Comparison of ENCODE assay signal across 8 cellular contexts in the genomic region with DNA sequence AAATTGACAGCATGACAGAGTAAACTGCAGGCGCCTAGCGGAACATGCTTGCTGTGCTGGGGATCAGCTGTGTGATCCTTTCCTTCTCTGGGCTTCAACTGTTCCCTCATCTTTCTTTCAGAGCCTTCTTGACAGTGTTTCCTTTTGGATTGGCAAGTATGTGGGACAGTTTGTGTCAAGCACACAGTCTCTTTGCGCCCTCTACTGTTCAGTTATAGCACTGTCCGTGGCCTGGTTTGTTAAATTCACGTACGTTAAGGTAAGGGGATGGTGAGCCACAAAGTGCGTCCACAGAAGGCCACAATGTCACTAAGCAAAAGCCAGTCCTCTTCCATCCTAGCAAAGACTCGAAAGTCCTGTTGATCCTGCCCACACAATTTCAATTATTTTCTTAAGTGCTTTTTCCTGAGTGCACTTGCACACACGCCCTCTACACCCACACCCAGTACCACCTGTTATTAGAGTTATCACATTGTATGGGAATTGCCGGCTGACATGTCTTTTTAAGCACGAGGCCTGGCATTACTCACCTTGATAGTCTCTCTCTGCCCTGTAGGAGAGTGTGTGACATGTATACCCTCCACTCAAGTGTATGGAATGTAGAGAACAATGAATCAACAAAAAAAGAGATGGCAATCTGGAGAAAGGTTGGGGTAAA. TPM values are rescaled to one million over a fixed set of nuclear protein-coding genes. Genes with fewer than 3 reads are reported as not detected.
DNase-seq lines count a peak whose midpoint lies in the region; ATAC-seq and TF ChIP-seq lines count a peak whose summit lies in the region.

No MANE protein-coding gene starts in this region.

- intact Hi-C loops in Calu3 (cut with micrococcal nuclease; ENCODE audit: unreplicated experiment), result no loop called here
- intact Hi-C loops in activated CD4-positive, alpha-beta T cell treated with anti-CD3 and anti-CD28 coated beads, Interleukin-2, amount 10 ng/mL, durations not matched to agents 24 days and 14 days (cut with micrococcal nuclease), result loop anchor here (1.0 to 5.0 kb wide), 3 partner anchors 80 to 276 kb away; no protein-coding TSS in a partner anchor

- no peak overlapping the region for H3K4me3 ChIP-seq in foreskin fibroblast (ENCODE audit: low read depth in 1 of 2, low read length in 2 of 2)

- BruUV-seq in Calu3 (replicated peaks; lab: Mats Ljungman, UMichigan), result no TSS peak

- H3K27ac Mint-ChIP-seq in Calu3 (ENCODE audit: unreplicated experiment), result no peak overlapping the region
- no peak overlapping the region for H3K27ac Mint-ChIP-seq in activated CD4-positive, alpha-beta T cell treated with anti-CD3 and anti-CD28 coated beads, Interleukin-2, amount 10 ng/mL, durations not matched to agents 24 days and 14 days
- H3K27ac Mint-ChIP-seq in immature natural killer cell, result no peak overlapping the region

- ATAC-seq in GM18909 (IDR thresholded peaks at IDR 0.05; ENCODE audit: poor library complexity, unreplicated experiment), result peak; percentile 86
- ATAC-seq in HG03139 (IDR thresholded peaks at IDR 0.05; ENCODE audit: unreplicated experiment), result peak; percentile 85

- DNase-seq in Calu3, result peak; percentile 59
- peak; percentile 62 for DNase-seq in NCI-H2171 (lab: John Stamatoyannopoulos, UW)
- DNase-seq in activated CD4-positive, alpha-beta T cell treated with anti-CD3 and anti-CD28 coated beads, Interleukin-2, amount 10 ng/mL, durations not matched to agents 24 days and 14 days, result peak; percentile 85
- DNase-seq in foreskin fibroblast, result peak; percentile 43 to 79
- DNase-seq in nucleus accumbens (lab: John Stamatoyannopoulos, UW), result peak in 43 of 56 donors; percentile 3 to 80 (median 31)
- no peak for DNase-seq in immature natural killer cell

- TF ChIP-seq CTCF in Calu3 (IDR thresholded peaks at IDR 0.05; ENCODE audit: unreplicated experiment) (peak; percentile 71), foreskin fibroblast (IDR thresholded peaks at IDR 0.05; ENCODE audit: low read depth, low read length) (peak; percentile 97)

- no peaks in the 10 kb centered on the region for H3K9me3 Mint-ChIP-seq in Calu3 (ENCODE audit: low read depth, unreplicated experiment)
- no peaks in the 10 kb centered on the region for H3K9me3 Mint-ChIP-seq in activated CD4-positive, alpha-beta T cell treated with anti-CD3 and anti-CD28 coated beads, Interleukin-2, amount 10 ng/mL, durations not matched to agents 24 days and 14 days
- H3K9me3 Mint-ChIP-seq in immature natural killer cell, result no peaks in the 10 kb centered on the region

- H3K27me3 Mint-ChIP-seq in Calu3 (ENCODE audit: unreplicated experiment), result no peaks in the 10 kb centered on the region
- H3K27me3 Mint-ChIP-seq in activated CD4-positive, alpha-beta T cell treated with anti-CD3 and anti-CD28 coated beads, Interleukin-2, amount 10 ng/mL, durations not matched to agents 24 days and 14 days, result peaks cover 11% of the 10 kb centered on the region
- peaks cover 0 to 3% (median 3%) of the 10 kb centered on the region in 3 donors for H3K27me3 Mint-ChIP-seq in immature natural killer cell (ENCODE audit: low read depth in 3 of 3)

- H3K4me3 Mint-ChIP-seq in Calu3 (ENCODE audit: low read depth, unreplicated experiment) (no peak overlapping the region), immature natural killer cell (no peak overlapping the region)
- H3K4me3 Mint-ChIP-seq in activated CD4-positive, alpha-beta T cell treated with anti-CD3 and anti-CD28 coated beads, Interleukin-2, amount 10 ng/mL, durations not matched to agents 24 days and 14 days, result no peak overlapping the region

- CTCF ChIA-PET in Calu3 (lab: Charles Lee), result interaction anchor here (0.9 to 1.7 kb wide), 2 partner anchors 51 to 80 kb away, joined by 3 to 5 read pairs; no protein-coding TSS in a partner anchor

- H3K36me3 Mint-ChIP-seq in Calu3 (ENCODE audit: insufficient read depth, unreplicated experiment), result no peaks in the 10 kb centered on the region
- no peaks in the 10 kb centered on the region for H3K36me3 Mint-ChIP-seq in activated CD4-positive, alpha-beta T cell treated with anti-CD3 and anti-CD28 coated beads, Interleukin-2, amount 10 ng/mL, durations not matched to agents 24 days and 14 days (ENCODE audit: low read depth)
- H3K36me3 Mint-ChIP-seq in immature natural killer cell, result no peaks in the 10 kb centered on the region

- H3K4me1 Mint-ChIP-seq in Calu3 (ENCODE audit: low read depth, unreplicated experiment) (peaks cover 21% of the 10 kb centered on the region), immature natural killer cell (no peaks in the 10 kb centered on the region)
- H3K4me1 Mint-ChIP-seq in activated CD4-positive, alpha-beta T cell treated with anti-CD3 and anti-CD28 coated beads, Interleukin-2, amount 10 ng/mL, durations not matched to agents 24 days and 14 days, result no peaks in the 10 kb centered on the region

RNA-seq across cellular contexts. Expression of gene PTPN3, which starts 22.5 kb away (rescaled TPM):
- total RNA-seq in Calu3 (2022), result 25.0 and 28.3 TPM in 2 replicates
- 3.6 and 3.8 TPM in 2 replicates for total RNA-seq in activated CD4-positive, alpha-beta T cell treated with anti-CD3 and anti-CD28 coated beads, Interleukin-2, amount 10 ng/mL, durations not matched to agents 24 days and 14 days
- polyA plus RNA-seq in immature natural killer cell, result not detected

Comparison
In these comparisons a context has a peak if more than half of its experiments do, and no peak if none do; other contexts are left out.
1. DNase-seq: peak in Calu3 (single experiment), NCI-H2171 (single experiment), activated CD4-positive, alpha-beta T cell treated with anti-CD3 and anti-CD28 coated beads, Interleukin-2, amount 10 ng/mL, durations not matched to agents 24 days and 14 days (single experiment), foreskin fibroblast (2 of 2) and nucleus accumbens (43 of 56); none in immature natural killer cell (0 of 3).